ENCODE assay signal across 8 cellular contexts in genomic region chr7:92717982-92718716, GRCh38.
DNase-seq lines count a peak whose midpoint lies in the region; ATAC-seq and TF ChIP-seq lines count a peak whose summit lies in the region.

No MANE protein-coding gene starts in this region.

- in situ Hi-C loops in astrocyte of the cerebellum (cut with HindIII; ENCODE audit: low sequenced_read_pairs), result no loop called here

- TF ChIP-seq CTCF in astrocyte of the cerebellum (IDR thresholded peaks at IDR 0.05; ENCODE audit: low read depth, low read length, missing control alignments), result no peak

- H3K27ac ChIP-seq in layer of hippocampus (ENCODE audit: low read depth, low read length), result peak overlapping the region; percentile 95

- no peaks in the 10 kb centered on the region for H3K27me3 ChIP-seq in layer of hippocampus (ENCODE audit: control insufficient read depth, insufficient read depth, low read length)

- H3K4me3 ChIP-seq in astrocyte of the cerebellum (ENCODE audit: low read depth, low read length), result peak overlapping the region; percentile 40

- ATAC-seq in GM18909 (IDR thresholded peaks at IDR 0.05; ENCODE audit: poor library complexity, unreplicated experiment) (peak; percentile 50), HG03354 (IDR thresholded peaks at IDR 0.05; ENCODE audit: poor library complexity, severe bottlenecking, unreplicated experiment) (peak; percentile 64)

- peak; percentile 50 to 87 for DNase-seq in SW 1271 (lab: John Stamatoyannopoulos, UW)
- peak; percentile 78 for DNase-seq in astrocyte of the cerebellum (ENCODE audit: low read depth)
- DNase-seq in stimulated activated CD4-positive, alpha-beta T cell treated with anti-CD3 and anti-CD28 coated beads, Interleukin-2, amount 100 ng/mL, for 4 hours (ENCODE audit: low read depth), result peak; percentile 35
- DNase-seq in Kasumi-1 (lab: John Stamatoyannopoulos, UW), result no peak
- no peak for DNase-seq in NCI-H345 treated with DMSO at 0.1 percent for 48 hours (lab: John Stamatoyannopoulos, UW; ENCODE audit: unreplicated experiment)

Comparison
In these comparisons a context has a peak if more than half of its experiments do, and no peak if none do; other contexts are left out.
1. DNase-seq: peak in SW 1271 (2 of 2), astrocyte of the cerebellum (single experiment) and stimulated activated CD4-positive, alpha-beta T cell treated with anti-CD3 and anti-CD28 coated beads, Interleukin-2, amount 100 ng/mL, for 4 hours (single experiment); none in Kasumi-1 (0 of 2) and NCI-H345 treated with DMSO at 0.1 percent for 48 hours (single experiment).